Comparison of ENCODE assay signal across 10 cellular contexts in the genomic region with DNA sequence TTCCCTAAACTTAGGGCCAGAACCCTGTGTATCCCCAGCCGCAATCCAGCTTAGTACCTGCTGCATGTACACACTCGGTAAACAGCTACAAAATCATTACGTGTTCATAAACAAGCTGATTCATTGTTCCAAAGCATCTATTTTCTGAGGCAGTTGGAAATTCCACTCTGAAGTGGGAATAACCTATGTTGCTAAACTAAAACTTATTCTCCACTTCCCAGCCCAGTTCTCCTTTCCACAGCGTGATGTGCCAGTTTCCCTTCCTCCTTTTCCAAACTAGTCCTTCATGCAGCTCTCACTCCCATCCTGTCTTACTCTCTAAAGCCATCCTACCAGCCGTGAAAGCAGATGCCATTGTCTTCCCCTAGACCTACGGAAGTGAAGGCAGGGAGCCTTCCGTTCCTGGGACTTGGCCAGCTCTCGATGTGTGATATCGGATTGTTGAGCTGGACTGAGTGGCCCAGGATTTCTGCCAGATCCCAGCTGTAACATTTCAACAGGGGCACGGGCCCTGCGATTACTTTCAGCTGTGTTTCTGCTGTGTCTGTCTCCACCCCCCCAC.
DNase-seq lines count a peak whose midpoint lies in the region; ATAC-seq and TF ChIP-seq lines count a peak whose summit lies in the region.
"Had no signal": no experiment of that assay in that cellular context is flagged by ENCODE, and none has a peak within 500 bp of the region (broad histone marks: within the 10 kb centered on the region; RNA-seq: fewer than 3 reads in every experiment).

No MANE protein-coding gene starts in this region.

- peaks cover 95% of the 10 kb centered on the region for H3F3A ChIP-seq in GM23248 (ENCODE audit: insufficient read depth)

- no peaks in the 10 kb centered on the region for H3K9me3 ChIP-seq in GM23248 (ENCODE audit: low read depth)
- H3K9me3 ChIP-seq in iPS-20b (ENCODE audit: insufficient read depth, low read depth, low read length) = no peaks in the 10 kb centered on the region

- no peaks in the 10 kb centered on the region for H4K20me1 ChIP-seq in GM23248 (ENCODE audit: insufficient read depth)

- peak overlapping the region; percentile 65 for H3K27ac Mint-ChIP-seq in MCF 10A (ENCODE audit: low read depth, unreplicated experiment)
- H3K27ac Mint-ChIP-seq: stimulated activated naive CD8-positive, alpha-beta T cell treated with anti-CD3 and anti-CD28 coated beads, Interleukin-15, Interleukin-2, amounts not matched to agents 100 ng/mL and 50 ng/mL, for 24 hours had no signal

- POLR2A ChIA-PET in MCF 10A (lab: Yijun Ruan, JAX) = interaction anchor here (0.7 to 1.8 kb wide), 7 partner anchors 27 to 868 kb away, joined by 3 to 6 read pairs (median 4); no protein-coding TSS in a partner anchor

- TF ChIP-seq CTCF in MCF 10A (IDR thresholded peaks at IDR 0.05; ENCODE audit: unreplicated experiment) = no peak

- no peaks in the 10 kb centered on the region for H3K27me3 Mint-ChIP-seq in MCF 10A (ENCODE audit: insufficient read depth, unreplicated experiment)
- H3K27me3 Mint-ChIP-seq: stimulated activated naive CD8-positive, alpha-beta T cell treated with anti-CD3 and anti-CD28 coated beads, Interleukin-15, Interleukin-2, amounts not matched to agents 100 ng/mL and 50 ng/mL, for 24 hours had no signal

- CTCF ChIA-PET in MCF 10A (lab: Yijun Ruan, JAX) = interaction anchor here (0.6 to 2.1 kb wide), 6 partner anchors 23 to 105 kb away, joined by 3 to 8 read pairs (median 4); no protein-coding TSS in a partner anchor

- H3K4me3 ChIP-seq in GM23248 = no peak overlapping the region
- no peak overlapping the region for H3K4me3 ChIP-seq in iPS-20b (ENCODE audit: low read length)
- H3K4me3 ChIP-seq in skeletal muscle cell (ENCODE audit: low read depth, low read length) = peak overlapping the region; percentile 2

- H3K79me2 ChIP-seq in GM23248 (ENCODE audit: insufficient read depth) = peaks cover 93% of the 10 kb centered on the region

- no TSS peak for BruUV-seq in MCF 10A (replicated peaks; lab: Mats Ljungman, UMichigan)

- H3K36me3 ChIP-seq in GM23248 (ENCODE audit: low read depth) (peaks cover 52% of the 10 kb centered on the region), iPS-20b (ENCODE audit: insufficient read depth, low read depth, low read length) (0 out of 2 replicates have a peak, but pooled peaks cover 4% of the 10 kb centered on the region)

- no peak overlapping the region for H3K9ac ChIP-seq in GM23248
- peak overlapping the region; percentile 15; the same call in 1 of the 2 replicates for H3K9ac ChIP-seq in iPS-20b (ENCODE audit: low read depth, low read length)

- H3K4me1 ChIP-seq in GM23248 (ENCODE audit: insufficient read depth) (peaks cover 76% of the 10 kb centered on the region), iPS-20b (ENCODE audit: insufficient read depth, low read length) (peaks cover 58% of the 10 kb centered on the region)

- 39 to 40% methylated on average over 11 of the region's 11 CpGs for WGBS in GM23248 (ENCODE audit: low coverage in 1 of 2, low lambda C conversion rate in 2 of 2, missing lambda C conversion rate in 2 of 2), 2 experiments

- H3K9me3 Mint-ChIP-seq in MCF 10A (ENCODE audit: unreplicated experiment) = no peaks in the 10 kb centered on the region
- H3K9me3 Mint-ChIP-seq: stimulated activated naive CD8-positive, alpha-beta T cell treated with anti-CD3 and anti-CD28 coated beads, Interleukin-15, Interleukin-2, amounts not matched to agents 100 ng/mL and 50 ng/mL, for 24 hours had no signal

- no peaks in the 10 kb centered on the region for H3K9me2 ChIP-seq in GM23248 (ENCODE audit: insufficient read depth)

- peaks cover 32% of the 10 kb centered on the region for H3K4me1 Mint-ChIP-seq in MCF 10A (ENCODE audit: insufficient read depth, unreplicated experiment)

- intact Hi-C loops in MCF 10A (cut with micrococcal nuclease) = loop anchor here (5.0 kb wide), 1 partner anchor 51 kb away; no protein-coding TSS in a partner anchor

- DNase-seq in GM23248 = peak; percentile 59
- DNase-seq in MCF 10A (ENCODE audit: unreplicated experiment) = peak; percentile 49
- DNase-seq in skeletal muscle cell (ENCODE audit: low read depth) = no peak
- DNase-seq in GM19240 (ENCODE audit: insufficient read length, low spot score) = no peak
- no peak for DNase-seq in NCI-H82 treated with DMSO at 0.1 percent for 48 hours (lab: John Stamatoyannopoulos, UW; ENCODE audit: unreplicated experiment)
- no peak for DNase-seq in SK-N-DZ (ENCODE audit: low spot score)
- DNase-seq: Karpas-422 had no signal

- H3K27me3 ChIP-seq in GM23248 (replicated peaks; ENCODE audit: insufficient read depth) (no peaks in the 10 kb centered on the region), iPS-20b (ENCODE audit: insufficient read depth, low read length) (no peaks in the 10 kb centered on the region)

- peak overlapping the region; percentile 43 for H3K27ac ChIP-seq in GM23248
- H3K27ac ChIP-seq in iPS-20b (ENCODE audit: low read length) = no peak overlapping the region

- no peak overlapping the region for H2AFZ ChIP-seq in GM23248

- peak overlapping the region; percentile 19 for H3K4me3 Mint-ChIP-seq in MCF 10A (ENCODE audit: unreplicated experiment)
- H3K4me3 Mint-ChIP-seq: stimulated activated naive CD8-positive, alpha-beta T cell treated with anti-CD3 and anti-CD28 coated beads, Interleukin-15, Interleukin-2, amounts not matched to agents 100 ng/mL and 50 ng/mL, for 24 hours had no signal

- in situ Hi-C loops in GM23248 (cut with MboI) = no loop called here

- ATAC-seq in HG02642 (IDR thresholded peaks at IDR 0.05; ENCODE audit: poor library complexity, unreplicated experiment) = no peak

- no peaks in the 10 kb centered on the region for H3K36me3 Mint-ChIP-seq in MCF 10A (ENCODE audit: insufficient read depth, unreplicated experiment)

- H3K4me2 ChIP-seq in GM23248 (ENCODE audit: unreplicated experiment) = peak overlapping the region; percentile 22

Comparison
In these comparisons a context has a peak if more than half of its experiments do, and no peak if none do; other contexts are left out.
1. DNase-seq: peak in GM23248 (single experiment) and MCF 10A (single experiment); none in skeletal muscle cell (single experiment), GM19240 (single experiment), NCI-H82 treated with DMSO at 0.1 percent for 48 hours (single experiment) and SK-N-DZ (single experiment).